ENCODE assay signal across 15 cellular contexts in genomic region chr10:35371731-35372130, GRCh38. TPM values are rescaled to one million over a fixed set of nuclear protein-coding genes. Genes with fewer than 3 reads are reported as not detected.
DNase-seq lines count a peak whose midpoint lies in the region; ATAC-seq and TF ChIP-seq lines count a peak whose summit lies in the region.
"Had no signal": no experiment of that assay in that cellular context is flagged by ENCODE, and none has a peak within 500 bp of the region (broad histone marks: within the 10 kb centered on the region; RNA-seq: fewer than 3 reads in every experiment).

No MANE protein-coding gene starts in this region.

- H3K27ac ChIP-seq in CD4-positive, alpha-beta T cell (ENCODE audit: low read depth, low read length), result no peak overlapping the region
- H3K27ac ChIP-seq in RWPE1 (peak overlapping the region; percentile 74), right cardiac atrium (ENCODE audit: low read length) (peak overlapping the region; percentile 91), sigmoid colon (peak overlapping the region; percentile 53 to 84 (median 78))
- H3K27ac ChIP-seq: parathyroid adenoma had no signal

- H3K4me3 Mint-ChIP-seq in CD4-positive, alpha-beta T cell, result peak overlapping the region; percentile 12

- no peak for TF ChIP-seq EP300 in sigmoid colon (IDR thresholded peaks at IDR 0.05)

- H3K9me3 Mint-ChIP-seq in CD4-positive, alpha-beta T cell, result no peaks in the 10 kb centered on the region
- H3K9me3 Mint-ChIP-seq: T-cell had no signal

- WGBS in right cardiac atrium, result 87% methylated on average over 3 of the region's 3 CpGs
- 80 to 91% methylated on average over 3 of the region's 3 CpGs for WGBS in sigmoid colon, 2 donors

- no peak overlapping the region for H3K4me3 ChIP-seq in right cardiac atrium (ENCODE audit: low read length)
- no peak overlapping the region for H3K4me3 ChIP-seq in sigmoid colon

- H3K27ac Mint-ChIP-seq in CD4-positive, alpha-beta T cell, result no peak overlapping the region

- peaks cover 90% of the 10 kb centered on the region for H3K4me1 Mint-ChIP-seq in CD4-positive, alpha-beta T cell (ENCODE audit: low read depth)

- H3K36me3 ChIP-seq in sigmoid colon, result no peaks in the 10 kb centered on the region

- peaks cover 8% of the 10 kb centered on the region for H3K36me3 Mint-ChIP-seq in CD4-positive, alpha-beta T cell (ENCODE audit: low read depth)

- no peaks in the 10 kb centered on the region for H3K27me3 ChIP-seq in CD4-positive, alpha-beta T cell (ENCODE audit: control insufficient read depth, insufficient read depth, low read length)
- H3K27me3 ChIP-seq in right cardiac atrium (ENCODE audit: control insufficient read depth, insufficient read depth) (no peaks in the 10 kb centered on the region), sigmoid colon (no peaks in the 10 kb centered on the region)

- no peak for TF ChIP-seq POLR2A in sigmoid colon (IDR thresholded peaks at IDR 0.05)

- TF ChIP-seq CTCF in CD4-positive, alpha-beta T cell (IDR thresholded peaks at IDR 0.05), result no peak
- TF ChIP-seq CTCF in RWPE1 (conservative IDR thresholded peaks at IDR 0.05; ENCODE audit: low read depth), result no peak
- TF ChIP-seq CTCF in sigmoid colon (IDR thresholded peaks at IDR 0.05), result no peak

- DNase-seq in CD4-positive, alpha-beta T cell, result no peak
- DNase-seq in RWPE1 (ENCODE audit: low spot score), result no peak
- DNase-seq in right cardiac atrium, result no peak
- DNase-seq in sigmoid colon, result no peak
- DNase-seq in OCI-M1 (lab: John Stamatoyannopoulos, UW), result no peak
- DNase-seq: activated T-cell treated with anti-CD3 and anti-CD28 coated beads, Interleukin-2, amount 50 U/mL, for 48 hours; C1 segment of cervical spinal cord; effector CD4-positive, alpha-beta T cell; H7; stimulated activated CD4-positive, alpha-beta T cell treated with anti-CD3 and anti-CD28 coated beads, Interleukin-2, amount 100 ng/mL, for 48 hours; T-cell had no signal

- H3K27me3 Mint-ChIP-seq in CD4-positive, alpha-beta T cell, result no peaks in the 10 kb centered on the region
- H3K27me3 Mint-ChIP-seq: T-cell had no signal

- no peaks in the 10 kb centered on the region for H3K9me3 ChIP-seq in CD4-positive, alpha-beta T cell (ENCODE audit: control insufficient read depth, low read length)
- H3K9me3 ChIP-seq in right cardiac atrium (ENCODE audit: control insufficient read depth, low read length), result no peaks in the 10 kb centered on the region
- H3K9me3 ChIP-seq in sigmoid colon, result no peaks in the 10 kb centered on the region

- POLR2A ChIA-PET in CD4-positive, alpha-beta T cell (lab: Charles Lee), result no interaction called here
- POLR2A ChIA-PET in RWPE1 (lab: Yijun Ruan, JAX; ENCODE audit: low non-redundant PET), result no interaction called here

- no peak for ATAC-seq in CD4-positive, alpha-beta T cell (ENCODE audit: poor library complexity)
- ATAC-seq in right cardiac atrium, result no peak
- ATAC-seq in GM19324 (IDR thresholded peaks at IDR 0.05; ENCODE audit: low FRiP score, unreplicated experiment), result no peak
- ATAC-seq in HG03095 (IDR thresholded peaks at IDR 0.05; ENCODE audit: unreplicated experiment), result no peak
- no peak for ATAC-seq in HG02870 (IDR thresholded peaks at IDR 0.05; ENCODE audit: unreplicated experiment)
- ATAC-seq: T-cell had no signal

- intact Hi-C loops in CD4-positive, alpha-beta T cell (cut with DNase I, micrococcal nuclease), result no loop called here
- intact Hi-C loops in right cardiac atrium (cut with DNase I) (no loop called here), sigmoid colon (cut with DNase I) (no loop called here)

- CTCF ChIA-PET in CD4-positive, alpha-beta T cell (lab: Charles Lee), result no interaction called here
- CTCF ChIA-PET in RWPE1 (lab: Yijun Ruan, JAX), result no interaction called here

- peaks cover 25% of the 10 kb centered on the region for H3K4me1 ChIP-seq in right cardiac atrium (ENCODE audit: control insufficient read depth, insufficient read depth, low read length)
- peaks cover 0 to 76% (median 65%) of the 10 kb centered on the region in 4 donors for H3K4me1 ChIP-seq in sigmoid colon
- H3K4me1 ChIP-seq: parathyroid adenoma had no signal

RNA-seq across cellular contexts. Expression of gene CCNY, which starts 35.4 kb away (rescaled TPM):
- total RNA-seq in CD4-positive, alpha-beta T cell, result 10 to 100 TPM; 64.9 to 66.9 TPM
- total RNA-seq in right cardiac atrium, result 10 to 100 TPM; 63.7 to 72.1 (median 66.8) TPM
- polyA plus RNA-seq in right cardiac atrium, result 27.7 TPM
- total RNA-seq in sigmoid colon, result 10 to 100 TPM; 35.7 to 45.7 (median 40.7) TPM
- polyA plus RNA-seq in sigmoid colon, result 10 to 100 TPM; 24.0 to 27.7 (median 25.2) TPM
